ENCODE assay signal across 8 cellular contexts in genomic region chr2:127293758-127294562, GRCh38.
A peak's percentile ranks its signal among the peaks of the same experiment; 100 is the strongest.
DNase-seq lines count a peak whose midpoint lies in the region; ATAC-seq and TF ChIP-seq lines count a peak whose summit lies in the region.

TSS of gene ERCC3 (minus strand) at chr2:127294144. CDS start at chr2:127294081, 63 bp downstream.

- H3K27ac Mint-ChIP-seq in nephron progenitor cell: peak within 1 kb of the TSS; percentile 99
- H3K27ac Mint-ChIP-seq in stimulated activated naive CD8-positive, alpha-beta T cell treated with anti-CD3 and anti-CD28 coated beads, Interleukin-15, Interleukin-2, amounts not matched to agents 100 ng/mL and 50 ng/mL, for 24 hours: peak within 1 kb of the TSS; percentile 100

- H3K4me1 Mint-ChIP-seq in nephron progenitor cell: peaks cover 25% of the 10 kb centered on the region
- H3K4me1 Mint-ChIP-seq in stimulated activated naive CD8-positive, alpha-beta T cell treated with anti-CD3 and anti-CD28 coated beads, Interleukin-15, Interleukin-2, amounts not matched to agents 100 ng/mL and 50 ng/mL, for 24 hours (ENCODE audit: low read depth): peaks cover 22% of the 10 kb centered on the region

- peaks cover 3% of the 10 kb centered on the region for H3K9me3 Mint-ChIP-seq in nephron progenitor cell
- H3K9me3 Mint-ChIP-seq in stimulated activated naive CD8-positive, alpha-beta T cell treated with anti-CD3 and anti-CD28 coated beads, Interleukin-15, Interleukin-2, amounts not matched to agents 100 ng/mL and 50 ng/mL, for 24 hours: no peaks in the 10 kb centered on the region

- H3K27ac ChIP-seq in KOPT-K1 (ENCODE audit: low read depth, low read length, poor library complexity, severe bottlenecking): peak within 1 kb of the TSS; percentile 82

- peak; percentile 96 for ATAC-seq in GM21825 (IDR thresholded peaks at IDR 0.05; ENCODE audit: unreplicated experiment)

- DNase-seq in EH (ENCODE audit: low read depth): peak; percentile 87
- DNase-seq in SHP77 (lab: John Stamatoyannopoulos, UW): peak; percentile 80 to 86
- DNase-seq in activated effector memory CD4-positive, alpha-beta T cell treated with Interleukin-2 at 50 U/mL for 16 hours: peak; percentile 72
- peak; percentile 60 for DNase-seq in fibroblast of the conjunctiva (ENCODE audit: low read depth)
- DNase-seq in nephron progenitor cell: peak; percentile 86

- H3K4me3 Mint-ChIP-seq in nephron progenitor cell: peak within 1 kb of the TSS; percentile 100
- peak within 1 kb of the TSS; percentile 100 for H3K4me3 Mint-ChIP-seq in stimulated activated naive CD8-positive, alpha-beta T cell treated with anti-CD3 and anti-CD28 coated beads, Interleukin-15, Interleukin-2, amounts not matched to agents 100 ng/mL and 50 ng/mL, for 24 hours

- H3K36me3 Mint-ChIP-seq in nephron progenitor cell (ENCODE audit: low read depth): peaks cover 32% of the 10 kb centered on the region
- H3K36me3 Mint-ChIP-seq in stimulated activated naive CD8-positive, alpha-beta T cell treated with anti-CD3 and anti-CD28 coated beads, Interleukin-15, Interleukin-2, amounts not matched to agents 100 ng/mL and 50 ng/mL, for 24 hours (ENCODE audit: low read depth): peaks cover 37% of the 10 kb centered on the region

- H3K9me3 ChIP-seq in KOPT-K1 (ENCODE audit: insufficient read depth, low read length, poor library complexity, severe bottlenecking): no peaks in the 10 kb centered on the region

- H3K27me3 Mint-ChIP-seq in nephron progenitor cell (ENCODE audit: low read depth, poor library complexity): no peaks in the 10 kb centered on the region
- H3K27me3 Mint-ChIP-seq in stimulated activated naive CD8-positive, alpha-beta T cell treated with anti-CD3 and anti-CD28 coated beads, Interleukin-15, Interleukin-2, amounts not matched to agents 100 ng/mL and 50 ng/mL, for 24 hours: no peaks in the 10 kb centered on the region

- no peak for TF ChIP-seq CTCF in nephron progenitor cell (IDR thresholded peaks at IDR 0.05)

- H3K36me3 ChIP-seq in KOPT-K1 (ENCODE audit: insufficient read depth, low read length): peaks cover 39% of the 10 kb centered on the region

Comparison
In these comparisons a context has a peak if more than half of its experiments do, and no peak if none do; other contexts are left out.
1. Peak in every context shown above with its lines: DNase-seq, ATAC-seq and H3K27ac ChIP-seq.